Comparison of ENCODE assay signal across 13 cellular contexts in the genomic region with DNA sequence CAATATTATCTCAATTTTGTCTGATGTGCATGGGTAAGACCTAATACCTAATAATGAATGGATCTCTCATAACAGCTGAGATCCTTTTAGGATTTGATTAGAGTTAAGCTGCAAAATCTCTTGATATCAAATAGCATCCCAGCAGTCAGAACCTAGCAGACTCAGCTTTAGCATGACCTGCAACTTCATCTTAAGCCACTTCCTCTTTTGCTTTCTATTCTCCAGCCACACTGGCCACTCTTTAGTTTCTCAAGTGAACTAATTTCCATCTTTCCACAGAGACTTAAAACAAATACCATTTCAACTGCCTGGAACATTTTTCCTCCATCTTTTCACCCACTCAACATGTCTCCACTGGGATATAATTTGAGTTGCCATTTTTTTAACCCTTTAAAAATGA.
DNase-seq lines count a peak whose midpoint lies in the region; ATAC-seq, FAIRE-seq and TF ChIP-seq lines count a peak whose summit lies in the region.
"Had no signal": no experiment of that assay in that cellular context is flagged by ENCODE, and none has a peak within 500 bp of the region (broad histone marks: within the 10 kb centered on the region; RNA-seq: fewer than 3 reads in every experiment).

No MANE protein-coding gene starts in this region.

- H3K36me3 Mint-ChIP-seq in activated T-cell treated with anti-CD3 and anti-CD28 coated beads, Interleukin-2, amount 50 U/mL, for 72 hours (ENCODE audit: insufficient read depth in 2 of 2): no peaks in the 10 kb centered on the region

- H2AFZ ChIP-seq in GM12878 (ENCODE audit: control insufficient read depth, low read depth, low read length): no peak overlapping the region

- H3K4me2 ChIP-seq in GM12878 (ENCODE audit: control insufficient read depth, insufficient read depth): peak overlapping the region; percentile 13; the same call in 1 of the 2 replicates

- H3K9me3 ChIP-seq in GM12878 (replicated peaks; ENCODE audit: control insufficient read depth, insufficient read depth, low read length) (no peaks in the 10 kb centered on the region), gastrocnemius medialis (no peaks in the 10 kb centered on the region)
- H3K9me3 ChIP-seq: spleen had no signal

- H3K9me3 Mint-ChIP-seq in activated T-cell treated with anti-CD3 and anti-CD28 coated beads, Interleukin-2, amount 50 U/mL, for 72 hours: peaks cover 0 to 2% of the 10 kb centered on the region in 2 donors
- H3K9me3 Mint-ChIP-seq: activated CD4-positive, alpha-beta T cell treated with anti-CD3 and anti-CD28 coated beads, Interleukin-2, amount 10 ng/mL, durations not matched to agents 24 days and 14 days; activated naive CD8-positive, alpha-beta T cell treated with anti-CD3 and anti-CD28 coated beads, Interleukin-2, amount 50 U/mL, for 24 hours had no signal

- intact Hi-C loops in GM12878 (cut with micrococcal nuclease; ENCODE audit: unreplicated experiment): no loop called here
- intact Hi-C loops in gastrocnemius medialis (cut with DNase I; ENCODE audit: low total_unique reads): no loop called here

- peak; percentile 92 for ATAC-seq in GM19025 (IDR thresholded peaks at IDR 0.05; ENCODE audit: low read depth, unreplicated experiment)
- peak; percentile 97 for ATAC-seq in HG02642 (IDR thresholded peaks at IDR 0.05; ENCODE audit: poor library complexity, unreplicated experiment)
- ATAC-seq in HG03457 (IDR thresholded peaks at IDR 0.05; ENCODE audit: unreplicated experiment): peak; percentile 99
- peak; percentile 91 for ATAC-seq in GM12878
- no peak for ATAC-seq in gastrocnemius medialis
- no peak for ATAC-seq in activated T-cell treated with anti-CD3 and anti-CD28 coated beads, Interleukin-2, amount 50 U/mL, for 72 hours (replicated peaks in 1 of 2)
- ATAC-seq: activated naive CD8-positive, alpha-beta T cell treated with anti-CD3 and anti-CD28 coated beads, Interleukin-2, amount 50 U/mL, for 24 hours; Panc1 had no signal

- no peaks in the 10 kb centered on the region for H3K79me2 ChIP-seq in GM12878 (ENCODE audit: control insufficient read depth, insufficient read depth, low read length)

- DNase-seq in GM12878 (ENCODE audit: low read depth, low spot score) (no peak), C1 segment of cervical spinal cord (lab: John Stamatoyannopoulos, UW) (no peak), gastrocnemius medialis (no peak), NCI-H226 (no peak)
- no peak for DNase-seq in activated T-cell treated with anti-CD3 and anti-CD28 coated beads, Interleukin-2, amount 50 U/mL, for 72 hours
- DNase-seq: activated CD4-positive, alpha-beta T cell treated with anti-CD3 and anti-CD28 coated beads, Interleukin-2, amount 10 ng/mL, durations not matched to agents 24 days and 14 days; activated naive CD8-positive, alpha-beta T cell treated with anti-CD3 and anti-CD28 coated beads, Interleukin-2, amount 50 U/mL, for 24 hours; spleen had no signal

- in situ Hi-C loops in GM12878 (cut with MboI) (no loop called here), gastrocnemius medialis (cut with MboI; ENCODE audit: low sequenced_read_pairs in 4 of 4) (no loop called here)

- H3K36me3 ChIP-seq in GM12878 (ENCODE audit: control insufficient read depth in 2 of 2, insufficient read depth in 2 of 2, low read length in 1 of 2) (no peaks in the 10 kb centered on the region), gastrocnemius medialis (no peaks in the 10 kb centered on the region)
- H3K36me3 ChIP-seq: spleen had no signal

- H3K27ac Mint-ChIP-seq in activated T-cell treated with anti-CD3 and anti-CD28 coated beads, Interleukin-2, amount 50 U/mL, for 72 hours: no peak overlapping the region
- H3K27ac Mint-ChIP-seq: activated CD4-positive, alpha-beta T cell treated with anti-CD3 and anti-CD28 coated beads, Interleukin-2, amount 10 ng/mL, durations not matched to agents 24 days and 14 days; activated naive CD8-positive, alpha-beta T cell treated with anti-CD3 and anti-CD28 coated beads, Interleukin-2, amount 50 U/mL, for 24 hours had no signal

- no peak for TF ChIP-seq EP300 in GM12878 (IDR thresholded peaks at IDR 0.05; ENCODE audit: borderline replicate concordance in 1 of 2, control insufficient read depth in 1 of 2, low read depth in 2 of 2, low read length in 2 of 2)

- TF ChIP-seq POLR2A in GM12878 (IDR thresholded peaks at IDR 0.05; ENCODE audit: low read depth, low read length) (no peak), gastrocnemius medialis (IDR thresholded peaks at IDR 0.05) (no peak)

- TF ChIP-seq CTCF in GM12878 (IDR thresholded peaks at IDR 0.05 in 2 of 3, conservative IDR thresholded peaks at IDR 0.05 in 1 of 3; ENCODE audit: control insufficient read depth in 2 of 3, extremely low read depth in 1 of 3, insufficient read depth in 1 of 3, low read depth in 3 of 3, low read length in 3 of 3) (no peak), gastrocnemius medialis (IDR thresholded peaks at IDR 0.05 in 4 of 5, conservative IDR thresholded peaks at IDR 0.05 in 1 of 5) (no peak)

- H3K27ac ChIP-seq in GM12878 (ENCODE audit: control insufficient read depth, insufficient read depth) (no peak overlapping the region), gastrocnemius medialis (no peak overlapping the region)
- H3K27ac ChIP-seq: spleen had no signal

- no peaks in the 10 kb centered on the region for H3K27me3 ChIP-seq in GM12878 (replicated peaks in 1 of 2; ENCODE audit: control insufficient read depth in 2 of 2, insufficient read depth in 2 of 2, low read length in 1 of 2)
- no peaks in the 10 kb centered on the region for H3K27me3 ChIP-seq in gastrocnemius medialis
- H3K27me3 ChIP-seq: spleen had no signal

- POLR2A ChIA-PET in GM12878 (lab: Charles Lee): no interaction called here

- H4K20me1 ChIP-seq in GM12878 (ENCODE audit: control insufficient read depth, insufficient read depth): no peaks in the 10 kb centered on the region

- no TSS peak for BruUV-seq in GM12878 (replicated peaks; lab: Mats Ljungman, UMichigan)

- H3K27me3 Mint-ChIP-seq in activated T-cell treated with anti-CD3 and anti-CD28 coated beads, Interleukin-2, amount 50 U/mL, for 72 hours (ENCODE audit: low read depth): no peaks in the 10 kb centered on the region
- H3K27me3 Mint-ChIP-seq: activated CD4-positive, alpha-beta T cell treated with anti-CD3 and anti-CD28 coated beads, Interleukin-2, amount 10 ng/mL, durations not matched to agents 24 days and 14 days; activated naive CD8-positive, alpha-beta T cell treated with anti-CD3 and anti-CD28 coated beads, Interleukin-2, amount 50 U/mL, for 24 hours had no signal

- no peak overlapping the region for H3K4me3 Mint-ChIP-seq in activated T-cell treated with anti-CD3 and anti-CD28 coated beads, Interleukin-2, amount 50 U/mL, for 72 hours
- H3K4me3 Mint-ChIP-seq: activated CD4-positive, alpha-beta T cell treated with anti-CD3 and anti-CD28 coated beads, Interleukin-2, amount 10 ng/mL, durations not matched to agents 24 days and 14 days; activated naive CD8-positive, alpha-beta T cell treated with anti-CD3 and anti-CD28 coated beads, Interleukin-2, amount 50 U/mL, for 24 hours had no signal

- no peaks in the 10 kb centered on the region for H3K4me1 Mint-ChIP-seq in activated T-cell treated with anti-CD3 and anti-CD28 coated beads, Interleukin-2, amount 50 U/mL, for 72 hours (ENCODE audit: low read depth)
- H3K4me1 Mint-ChIP-seq: activated CD4-positive, alpha-beta T cell treated with anti-CD3 and anti-CD28 coated beads, Interleukin-2, amount 10 ng/mL, durations not matched to agents 24 days and 14 days; activated naive CD8-positive, alpha-beta T cell treated with anti-CD3 and anti-CD28 coated beads, Interleukin-2, amount 50 U/mL, for 24 hours had no signal

- H3K4me3 ChIP-seq in GM12878: no peak overlapping the region
- H3K4me3 ChIP-seq in gastrocnemius medialis: no peak overlapping the region
- H3K4me3 ChIP-seq: spleen had no signal

- CTCF ChIA-PET in GM12878 (lab: Yijun Ruan, JAX): interaction anchor here (1.1 kb wide), 2 partner anchors 19 to 530 kb away, joined by 3 to 4 read pairs; no protein-coding TSS in a partner anchor

- H3K4me1 ChIP-seq in GM12878 (ENCODE audit: control insufficient read depth, insufficient read depth, low read length) (peaks cover 4% of the 10 kb centered on the region; the same call in 1 of the 2 replicates), gastrocnemius medialis (no peaks in the 10 kb centered on the region)
- H3K4me1 ChIP-seq: spleen had no signal

- no peak overlapping the region for H3K9ac ChIP-seq in GM12878 (ENCODE audit: control insufficient read depth, insufficient read depth, low read length)

- RAD21 ChIA-PET in GM12878 (lab: Charles Lee; ENCODE audit: unreplicated experiment): interaction anchor here (0.5 kb wide), 1 partner anchor 319 kb away, joined by 4 read pairs; no protein-coding TSS in a partner anchor

- SMC1A ChIA-PET in GM12878 (lab: Charles Lee; ENCODE audit: uncharacterized antibody, unreplicated experiment): interaction anchor here (1.9 kb wide), 1 partner anchor 11 kb away, joined by 6 read pairs; no protein-coding TSS in a partner anchor

- no peak for TF ChIP-seq RAD21 in GM12878 (IDR thresholded peaks at IDR 0.05; ENCODE audit: insufficient read depth, low read depth, low read length)

- no peak for FAIRE-seq in GM12878 (lab: Jason Lieb, UNC)
- FAIRE-seq: D721Med had no signal

TF ChIP-seq in GM12878, 131 proteins besides CTCF, POLR2A, EP300 and RAD21 (continues in another document):
- peak; percentile 37 for TF ChIP-seq RUNX3 (IDR thresholded peaks at IDR 0.05; ENCODE audit: low read length)
- TF ChIP-seq, protein P1, sequence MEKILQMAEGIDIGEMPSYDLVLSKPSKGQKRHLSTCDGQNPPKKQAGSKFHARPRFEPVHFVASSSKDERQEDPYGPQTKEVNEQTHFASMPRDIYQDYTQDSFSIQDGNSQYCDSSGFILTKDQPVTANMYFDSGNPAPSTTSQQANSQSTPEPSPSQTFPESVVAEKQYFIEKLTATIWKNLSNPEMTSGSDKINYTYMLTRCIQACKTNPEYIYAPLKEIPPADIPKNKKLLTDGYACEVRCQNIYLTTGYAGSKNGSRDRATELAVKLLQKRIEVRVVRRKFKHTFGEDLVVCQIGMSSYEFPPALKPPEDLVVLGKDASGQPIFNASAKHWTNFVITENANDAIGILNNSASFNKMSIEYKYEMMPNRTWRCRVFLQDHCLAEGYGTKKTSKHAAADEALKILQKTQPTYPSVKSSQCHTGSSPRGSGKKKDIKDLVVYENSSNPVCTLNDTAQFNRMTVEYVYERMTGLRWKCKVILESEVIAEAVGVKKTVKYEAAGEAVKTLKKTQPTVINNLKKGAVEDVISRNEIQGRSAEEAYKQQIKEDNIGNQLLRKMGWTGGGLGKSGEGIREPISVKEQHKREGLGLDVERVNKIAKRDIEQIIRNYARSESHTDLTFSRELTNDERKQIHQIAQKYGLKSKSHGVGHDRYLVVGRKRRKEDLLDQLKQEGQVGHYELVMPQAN (conservative IDR thresholded peaks at IDR 0.05): no peak

Comparison
In these comparisons a context has a peak if more than half of its experiments do, and no peak if none do; other contexts are left out.
1. ATAC-seq: peak in GM19025 (single experiment), HG02642 (single experiment), HG03457 (single experiment) and GM12878 (single experiment); none in gastrocnemius medialis (0 of 2) and activated T-cell treated with anti-CD3 and anti-CD28 coated beads, Interleukin-2, amount 50 U/mL, for 72 hours (0 of 2).